Comparison of ENCODE assay signal across 20 cellular contexts in the genomic region with DNA sequence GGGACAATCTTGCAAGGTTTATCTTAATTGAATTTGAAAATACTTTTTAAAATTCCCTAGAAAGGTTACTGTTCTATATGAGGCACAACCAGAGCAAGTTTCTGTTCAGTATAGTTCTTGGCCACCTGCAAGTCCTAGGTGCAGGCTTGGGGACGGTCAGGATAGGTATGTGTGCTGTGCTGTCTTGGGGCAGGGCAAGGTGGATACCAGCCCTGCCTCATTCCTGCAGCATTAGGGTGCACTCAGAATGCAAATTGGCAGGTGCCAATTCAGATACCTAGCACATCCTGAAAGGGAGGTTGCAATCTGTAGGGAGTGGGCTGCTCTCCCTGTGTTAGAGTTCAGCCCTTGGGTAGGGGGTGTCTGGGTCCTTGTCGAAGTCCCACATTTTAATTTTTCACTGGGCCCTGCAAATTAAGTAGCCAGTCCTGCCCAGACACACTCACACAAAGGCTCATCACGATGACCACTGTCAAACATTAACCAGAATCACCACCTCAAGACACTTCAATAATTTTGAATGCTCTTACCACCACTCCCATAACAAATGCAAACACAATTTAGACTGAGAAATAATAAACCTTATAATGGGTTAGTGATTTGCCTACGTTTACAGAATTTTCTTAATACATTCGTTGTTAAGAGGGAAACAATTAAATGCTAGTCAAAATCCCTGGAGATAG.
A peak's percentile ranks its signal among the peaks of the same experiment; 100 is the strongest.
DNase-seq lines count a peak whose midpoint lies in the region; FAIRE-seq and TF ChIP-seq lines count a peak whose summit lies in the region.
"Had no signal": no experiment of that assay in that cellular context is flagged by ENCODE, and none has a peak within 500 bp of the region (broad histone marks: within the 10 kb centered on the region; RNA-seq: fewer than 3 reads in every experiment).

No MANE protein-coding gene starts in this region.

- H3K4me3 Mint-ChIP-seq in type B pancreatic cell = no peak overlapping the region
- H3K4me3 Mint-ChIP-seq: CD14-positive monocyte, H9 had no signal

- H3K9me3 ChIP-seq in WERI-Rb-1 (ENCODE audit: severe bottlenecking) = no peaks in the 10 kb centered on the region
- H3K9me3 ChIP-seq: SJSA1 had no signal

- H3K27me3 ChIP-seq in bronchial epithelial cell (ENCODE audit: control insufficient read depth, insufficient read depth, low read length) (no peaks in the 10 kb centered on the region), WERI-Rb-1 (ENCODE audit: insufficient read depth, low read depth, severe bottlenecking) (no peaks in the 10 kb centered on the region)
- H3K27me3 ChIP-seq: SJSA1 had no signal

- H3K36me3 ChIP-seq in bronchial epithelial cell (ENCODE audit: control insufficient read depth, insufficient read depth, low read length) (no peaks in the 10 kb centered on the region), WERI-Rb-1 (no peaks in the 10 kb centered on the region)
- H3K36me3 ChIP-seq: SJSA1 had no signal

- FAIRE-seq in bronchial epithelial cell (lab: Jason Lieb, UNC) = no peak

- peak; percentile 66 to 70 for DNase-seq in NCI-H526 (lab: John Stamatoyannopoulos, UW)
- peak; percentile 3 for DNase-seq in bronchial epithelial cell (ENCODE audit: low read depth)
- peak; percentile 43 for DNase-seq in kidney glomerular epithelial cell (lab: John Stamatoyannopoulos, UW)
- no peak for DNase-seq in type B pancreatic cell (ENCODE audit: extremely low spot score, unreplicated experiment)
- no peak for DNase-seq in NK-92 treated with Interleukin-12 subunit alpha and Interleukin-12 subunit beta, amount 100 ng/mL, for 24 hours (lab: John Stamatoyannopoulos, UW)
- no peak for DNase-seq in WERI-Rb-1
- DNase-seq in hypothalamus (lab: John Stamatoyannopoulos, UW) = no peak
- DNase-seq: ACHN, AML-193, COR-L47, EL, H9, KBM-7, NCI-H1436, NCI-H2029, NCI-H2171, NCI-H446, NCI-H748 treated with DMSO at 0.1 percent for 48 hours had no signal

- TF ChIP-seq CTCF in bronchial epithelial cell (IDR thresholded peaks at IDR 0.05; ENCODE audit: insufficient read depth, low read length, severe bottlenecking) (no peak), type B pancreatic cell (conservative IDR thresholded peaks at IDR 0.05) (no peak), WERI-Rb-1 (IDR thresholded peaks at IDR 0.05; ENCODE audit: low read depth, low read length) (no peak)

- H3K27ac ChIP-seq in WERI-Rb-1 = no peak overlapping the region
- H3K27ac ChIP-seq: SJSA1 had no signal

- no peaks in the 10 kb centered on the region for H3K9me3 Mint-ChIP-seq in type B pancreatic cell
- H3K9me3 Mint-ChIP-seq: H9 had no signal

- peaks cover 18% of the 10 kb centered on the region for H3K4me1 Mint-ChIP-seq in type B pancreatic cell (ENCODE audit: unreplicated experiment)
- H3K4me1 Mint-ChIP-seq: CD14-positive monocyte had no signal

- H3K36me3 Mint-ChIP-seq in type B pancreatic cell = no peaks in the 10 kb centered on the region
- H3K36me3 Mint-ChIP-seq: CD14-positive monocyte had no signal

- peaks cover 3% of the 10 kb centered on the region for H3K27me3 Mint-ChIP-seq in type B pancreatic cell

- peak overlapping the region; percentile 92 for H3K27ac Mint-ChIP-seq in type B pancreatic cell
- H3K27ac Mint-ChIP-seq: CD14-positive monocyte, H9 had no signal

- H3K4me3 ChIP-seq in bronchial epithelial cell (ENCODE audit: low read depth, low read length) (no peak overlapping the region), WERI-Rb-1 (ENCODE audit: low read depth, low read length) (no peak overlapping the region)
- H3K4me3 ChIP-seq: SJSA1 had no signal

Comparison
In these comparisons a context has a peak if more than half of its experiments do, and no peak if none do; other contexts are left out.
1. DNase-seq: peak in NCI-H526 (2 of 2), bronchial epithelial cell (single experiment) and kidney glomerular epithelial cell (single experiment); none in type B pancreatic cell (single experiment), NK-92 treated with Interleukin-12 subunit alpha and Interleukin-12 subunit beta, amount 100 ng/mL, for 24 hours (single experiment), WERI-Rb-1 (single experiment) and hypothalamus (0 of 51).